ENCODE assay signal across 8 cellular contexts in the genomic region with DNA sequence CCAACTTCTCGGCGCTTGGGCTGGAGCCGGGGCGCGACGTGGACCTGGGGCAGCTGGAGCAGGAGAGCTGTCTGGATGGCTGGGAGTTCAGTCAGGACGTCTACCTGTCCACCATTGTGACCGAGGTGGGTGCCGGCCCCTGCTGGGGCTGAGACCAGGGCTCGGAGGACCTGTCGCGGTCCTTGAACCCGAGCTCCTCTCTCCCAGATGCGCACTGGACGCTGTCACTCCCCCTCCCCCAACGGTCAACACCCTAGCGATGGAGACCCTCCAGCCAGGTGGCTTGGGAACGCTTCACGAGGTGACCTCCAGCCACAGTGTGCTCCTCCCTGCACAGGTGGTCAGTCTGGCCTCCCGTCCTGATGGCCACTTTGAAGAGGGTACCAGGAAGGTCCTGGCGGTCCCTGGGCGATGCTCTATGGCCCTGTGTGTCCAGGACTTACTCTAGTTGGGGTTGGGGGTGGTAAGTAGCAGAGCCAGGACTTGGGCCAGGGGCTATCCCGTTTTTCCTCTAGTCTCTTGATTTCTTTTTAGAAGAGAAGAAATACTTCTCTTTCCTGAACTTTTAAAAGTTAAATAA. TPM values are rescaled to one million over a fixed set of nuclear protein-coding genes. Genes with fewer than 3 reads are reported as not detected.
A peak's percentile ranks its signal among the peaks of the same experiment; 100 is the strongest.
DNase-seq lines count a peak whose midpoint lies in the region; ATAC-seq and TF ChIP-seq lines count a peak whose summit lies in the region.

No MANE protein-coding gene starts in this region.

- H3K79me2 ChIP-seq in smooth muscle cell (ENCODE audit: low read depth) = no peaks in the 10 kb centered on the region

- no peaks in the 10 kb centered on the region for H3K36me3 ChIP-seq in smooth muscle cell (ENCODE audit: low read depth)

- no peaks in the 10 kb centered on the region for H3K9me3 ChIP-seq in smooth muscle cell (replicated peaks; ENCODE audit: low read depth)

- no peak for TF ChIP-seq CTCF in HFF-Myc (IDR thresholded peaks at IDR 0.05; ENCODE audit: low read depth, low read length, missing control alignments)
- no peak for TF ChIP-seq CTCF in smooth muscle cell (IDR thresholded peaks at IDR 0.05; ENCODE audit: borderline replicate concordance, insufficient read depth, poor library complexity, severe bottlenecking)

- no peaks in the 10 kb centered on the region for H3K36me3 Mint-ChIP-seq in activated naive CD8-positive, alpha-beta T cell

- no peaks in the 10 kb centered on the region for H3K27me3 ChIP-seq in smooth muscle cell (ENCODE audit: low read depth)

- DNase-seq in HFF-Myc (ENCODE audit: extremely low read depth, low read depth) = no peak
- no peak for DNase-seq in smooth muscle cell (lab: John Stamatoyannopoulos, UW; ENCODE audit: unreplicated experiment)
- DNase-seq in stimulated activated naive CD4-positive, alpha-beta T cell (lab: John Stamatoyannopoulos, UW) = no peak
- no peak for DNase-seq in stimulated activated CD4-positive, alpha-beta T cell treated with anti-CD3 and anti-CD28 coated beads, Interleukin-2, amount 100 ng/mL, for 48 hours

- H4K20me1 ChIP-seq in smooth muscle cell (ENCODE audit: low read depth) = peaks cover 5% of the 10 kb centered on the region

- H3K4me2 ChIP-seq in smooth muscle cell = peak overlapping the region; percentile 97

- H2AFZ ChIP-seq in smooth muscle cell (ENCODE audit: low read depth) = peak overlapping the region; percentile 93

- H3K27ac ChIP-seq in smooth muscle cell (ENCODE audit: low read depth) = no peak overlapping the region

- peak overlapping the region; percentile 89 for H3K4me3 Mint-ChIP-seq in activated naive CD8-positive, alpha-beta T cell

- 23% methylated on average over 23 of the region's 23 CpGs for WGBS in smooth muscle cell (ENCODE audit: low lambda C conversion rate)

- peaks cover 5% of the 10 kb centered on the region for H3K4me1 ChIP-seq in smooth muscle cell (ENCODE audit: low read depth)

- H3K4me3 ChIP-seq in HFF-Myc (replicated peaks; ENCODE audit: low read depth, low read length) (peak overlapping the region; percentile 57), iPS-11a (ENCODE audit: low read depth, low read length) (peak overlapping the region; percentile 60), smooth muscle cell (peak overlapping the region; percentile 71)

- H3K27me3 Mint-ChIP-seq in activated naive CD8-positive, alpha-beta T cell = no peaks in the 10 kb centered on the region

- no peaks in the 10 kb centered on the region for H3F3A ChIP-seq in smooth muscle cell (ENCODE audit: low read depth)

- peak overlapping the region; percentile 54 for H3K27ac Mint-ChIP-seq in activated naive CD8-positive, alpha-beta T cell

- H3K9ac ChIP-seq in smooth muscle cell (ENCODE audit: low read depth) = peak overlapping the region; percentile 42

- no peaks in the 10 kb centered on the region for H3K9me3 Mint-ChIP-seq in activated naive CD8-positive, alpha-beta T cell (ENCODE audit: low read depth)

- ATAC-seq in HG03378 (IDR thresholded peaks at IDR 0.05; ENCODE audit: unreplicated experiment) (no peak), HG02852 (IDR thresholded peaks at IDR 0.05; ENCODE audit: unreplicated experiment) (no peak)

- peaks cover 29% of the 10 kb centered on the region for H3K4me1 Mint-ChIP-seq in activated naive CD8-positive, alpha-beta T cell (ENCODE audit: low read depth)

RNA-seq across cellular contexts. Expression of gene SLC22A5, which starts 0.8 kb away (rescaled TPM):
- 2.8 and 4.6 TPM in 2 replicates for total RNA-seq in smooth muscle cell
- polyA plus RNA-seq in smooth muscle cell = 1.5 and 3.8 TPM in 2 replicates
